In the genomic region with DNA sequence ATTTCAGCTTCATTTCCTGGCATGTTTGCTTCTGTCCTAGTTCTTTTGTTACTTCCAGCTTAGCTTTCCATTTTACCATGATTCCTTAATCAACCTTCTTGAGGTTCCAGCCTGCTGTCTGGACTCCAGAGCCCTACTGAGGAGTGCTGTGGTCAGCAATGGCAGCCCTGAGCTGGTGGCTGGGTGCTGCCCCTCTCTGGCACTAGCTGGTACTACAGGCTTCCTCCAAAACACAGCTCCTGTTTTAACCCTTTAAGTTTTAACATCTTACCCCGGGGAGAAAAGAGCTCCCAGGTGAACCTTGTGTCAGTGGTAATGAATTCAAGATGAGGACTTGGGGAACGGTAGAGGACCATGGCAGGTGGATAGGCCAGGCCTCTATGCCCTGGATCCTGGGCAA, we compare ENCODE assay signal across 14 cellular contexts.
A peak's percentile ranks its signal among the peaks of the same experiment; 100 is the strongest.
DNase-seq lines count a peak whose midpoint lies in the region; ATAC-seq and TF ChIP-seq lines count a peak whose summit lies in the region.
"Had no signal": no experiment of that assay in that cellular context is flagged by ENCODE, and none has a peak within 500 bp of the region (broad histone marks: within the 10 kb centered on the region; RNA-seq: fewer than 3 reads in every experiment).

No MANE protein-coding gene starts in this region.

- CTCF ChIA-PET in CD4-positive, alpha-beta T cell (lab: Charles Lee), result no interaction called here

- no peak for DNase-seq in GM12864 (ENCODE audit: low read depth)
- no peak for DNase-seq in HL-60 (ENCODE audit: low read depth in 1 of 2, low spot score in 1 of 2)
- DNase-seq in SJCRH30, result peak; percentile 9 to 46
- peak in 1 of 3 donors; percentile 13 for DNase-seq in mucosa of descending colon
- no peak for DNase-seq in RKO (ENCODE audit: low spot score)
- no peak for DNase-seq in MG63
- DNase-seq in CD4-positive, alpha-beta T cell, result no peak
- no peak for DNase-seq in activated T-helper 1 cell treated with anti-CD3 and anti-CD28 coated beads, Interleukin-12 subunit alpha, Interleukin-12 subunit beta, Interleukin-2, Interleukin-4 antibody, amounts not matched to agents 30 ng/mL and 10 ng/mL and 1 ng/mL, durations not matched to agents 14 hours and 24 hours and 36 hours (ENCODE audit: low spot score)
- DNase-seq: activated CD4-positive, alpha-beta T cell treated with anti-CD3 and anti-CD28 coated beads for 1 hour; activated naive CD4-positive, alpha-beta T cell treated with Interleukin-2 at 50 U/mL for 16 hours; EL had no signal

- TF ChIP-seq CTCF in GM12864 (IDR thresholded peaks at IDR 0.05; ENCODE audit: low read depth, low read length, missing control alignments) (peak; percentile 32), HL-60 (IDR thresholded peaks at IDR 0.05; ENCODE audit: insufficient read depth, low read length) (peak; percentile 14), mucosa of descending colon (IDR thresholded peaks at IDR 0.05) (no peak)
- TF ChIP-seq CTCF in CD4-positive, alpha-beta T cell (IDR thresholded peaks at IDR 0.05), result no peak

- H3K27me3 ChIP-seq in HL-60 (ENCODE audit: insufficient read depth, poor library complexity, severe bottlenecking) (no peaks in the 10 kb centered on the region), SJCRH30 (no peaks in the 10 kb centered on the region), MG63 (no peaks in the 10 kb centered on the region)
- no peaks in the 10 kb centered on the region for H3K27me3 ChIP-seq in CD4-positive, alpha-beta T cell (ENCODE audit: control insufficient read depth, insufficient read depth, low read length)
- H3K27me3 ChIP-seq: right atrium auricular region had no signal

- H3K9me3 ChIP-seq in SJCRH30 (replicated peaks), result no peaks in the 10 kb centered on the region
- H3K9me3 ChIP-seq in mucosa of descending colon, result no peaks in the 10 kb centered on the region
- no peaks in the 10 kb centered on the region for H3K9me3 ChIP-seq in MG63
- peaks cover 7% of the 10 kb centered on the region for H3K9me3 ChIP-seq in CD4-positive, alpha-beta T cell (ENCODE audit: control insufficient read depth, low read length)
- H3K9me3 ChIP-seq: right atrium auricular region had no signal

- POLR2A ChIA-PET in CD4-positive, alpha-beta T cell (lab: Charles Lee), result no interaction called here

- H3K27ac ChIP-seq in HL-60 (replicated peaks) (no peak overlapping the region), SJCRH30 (no peak overlapping the region)
- H3K27ac ChIP-seq in CD4-positive, alpha-beta T cell (ENCODE audit: low read depth, low read length), result no peak overlapping the region
- H3K27ac ChIP-seq: right atrium auricular region, SK-N-MC had no signal

- no peaks in the 10 kb centered on the region for H3K4me1 ChIP-seq in SJCRH30
- H3K4me1 ChIP-seq in mucosa of descending colon (ENCODE audit: low read depth), result no peaks in the 10 kb centered on the region
- H3K4me1 ChIP-seq: right atrium auricular region had no signal

- no peak overlapping the region for H3K4me3 ChIP-seq in GM12864 (ENCODE audit: low read depth, low read length)
- H3K4me3 ChIP-seq in HL-60 (replicated peaks; ENCODE audit: insufficient read depth, low read length), result no peak overlapping the region
- no peak overlapping the region for H3K4me3 ChIP-seq in SJCRH30
- no peak overlapping the region for H3K4me3 ChIP-seq in mucosa of descending colon
- H3K4me3 ChIP-seq in MG63, result no peak overlapping the region
- H3K4me3 ChIP-seq: right atrium auricular region, SK-N-MC had no signal

- H3K9me3 Mint-ChIP-seq in CD4-positive, alpha-beta T cell, result peaks cover 2% of the 10 kb centered on the region
- H3K9me3 Mint-ChIP-seq in activated T-helper 1 cell treated with anti-CD3 and anti-CD28 coated beads, Interleukin-12 subunit alpha, Interleukin-12 subunit beta, Interleukin-2, Interleukin-4 antibody, amounts not matched to agents 30 ng/mL and 10 ng/mL and 1 ng/mL, durations not matched to agents 14 hours and 24 hours and 36 hours, result peaks cover 18% of the 10 kb centered on the region

- intact Hi-C loops in mucosa of descending colon (cut with DNase I, micrococcal nuclease), result no loop called here
- intact Hi-C loops in CD4-positive, alpha-beta T cell (cut with DNase I, micrococcal nuclease), result no loop called here
- intact Hi-C loops in activated T-helper 1 cell treated with anti-CD3 and anti-CD28 coated beads, Interleukin-12 subunit alpha, Interleukin-12 subunit beta, Interleukin-2, Interleukin-4 antibody, amounts not matched to agents 30 ng/mL and 10 ng/mL and 1 ng/mL, durations not matched to agents 14 hours and 24 hours and 36 hours (cut with micrococcal nuclease), result no loop called here

- no peaks in the 10 kb centered on the region for H3K4me1 Mint-ChIP-seq in CD4-positive, alpha-beta T cell (ENCODE audit: low read depth)
- no peaks in the 10 kb centered on the region for H3K4me1 Mint-ChIP-seq in activated T-helper 1 cell treated with anti-CD3 and anti-CD28 coated beads, Interleukin-12 subunit alpha, Interleukin-12 subunit beta, Interleukin-2, Interleukin-4 antibody, amounts not matched to agents 30 ng/mL and 10 ng/mL and 1 ng/mL, durations not matched to agents 14 hours and 24 hours and 36 hours (ENCODE audit: low read depth)
- H3K4me1 Mint-ChIP-seq: IgD-negative memory B cell had no signal

- H3K36me3 ChIP-seq in SJCRH30, result no peaks in the 10 kb centered on the region
- H3K36me3 ChIP-seq in mucosa of descending colon (ENCODE audit: low read depth), result no peaks in the 10 kb centered on the region
- H3K36me3 ChIP-seq in MG63, result no peaks in the 10 kb centered on the region
- H3K36me3 ChIP-seq: right atrium auricular region had no signal

- H3K27me3 Mint-ChIP-seq in CD4-positive, alpha-beta T cell, result no peaks in the 10 kb centered on the region
- H3K27me3 Mint-ChIP-seq in activated T-helper 1 cell treated with anti-CD3 and anti-CD28 coated beads, Interleukin-12 subunit alpha, Interleukin-12 subunit beta, Interleukin-2, Interleukin-4 antibody, amounts not matched to agents 30 ng/mL and 10 ng/mL and 1 ng/mL, durations not matched to agents 14 hours and 24 hours and 36 hours (ENCODE audit: insufficient read depth), result no peaks in the 10 kb centered on the region
- H3K27me3 Mint-ChIP-seq: IgD-negative memory B cell had no signal

- H3K4me3 Mint-ChIP-seq in CD4-positive, alpha-beta T cell, result no peak overlapping the region
- H3K4me3 Mint-ChIP-seq in activated T-helper 1 cell treated with anti-CD3 and anti-CD28 coated beads, Interleukin-12 subunit alpha, Interleukin-12 subunit beta, Interleukin-2, Interleukin-4 antibody, amounts not matched to agents 30 ng/mL and 10 ng/mL and 1 ng/mL, durations not matched to agents 14 hours and 24 hours and 36 hours, result no peak overlapping the region
- H3K4me3 Mint-ChIP-seq: IgD-negative memory B cell had no signal

- peak; percentile 53 for ATAC-seq in mucosa of descending colon
- no peak for ATAC-seq in CD4-positive, alpha-beta T cell (ENCODE audit: poor library complexity)

- H3K36me3 Mint-ChIP-seq in CD4-positive, alpha-beta T cell (ENCODE audit: low read depth), result no peaks in the 10 kb centered on the region
- H3K36me3 Mint-ChIP-seq in activated T-helper 1 cell treated with anti-CD3 and anti-CD28 coated beads, Interleukin-12 subunit alpha, Interleukin-12 subunit beta, Interleukin-2, Interleukin-4 antibody, amounts not matched to agents 30 ng/mL and 10 ng/mL and 1 ng/mL, durations not matched to agents 14 hours and 24 hours and 36 hours (ENCODE audit: low read depth), result no peaks in the 10 kb centered on the region
- H3K36me3 Mint-ChIP-seq: IgD-negative memory B cell had no signal

- H3K27ac Mint-ChIP-seq in CD4-positive, alpha-beta T cell, result no peak overlapping the region
- H3K27ac Mint-ChIP-seq in activated T-helper 1 cell treated with anti-CD3 and anti-CD28 coated beads, Interleukin-12 subunit alpha, Interleukin-12 subunit beta, Interleukin-2, Interleukin-4 antibody, amounts not matched to agents 30 ng/mL and 10 ng/mL and 1 ng/mL, durations not matched to agents 14 hours and 24 hours and 36 hours, result no peak overlapping the region
- H3K27ac Mint-ChIP-seq: IgD-negative memory B cell had no signal

Comparison
In these comparisons a context has a peak if more than half of its experiments do, and no peak if none do; other contexts are left out.
1. DNase-seq: peak in SJCRH30 (2 of 2); none in GM12864 (single experiment), HL-60 (0 of 2), RKO (single experiment), MG63 (single experiment), CD4-positive, alpha-beta T cell (0 of 10) and activated T-helper 1 cell treated with anti-CD3 and anti-CD28 coated beads, Interleukin-12 subunit alpha, Interleukin-12 subunit beta, Interleukin-2, Interleukin-4 antibody, amounts not matched to agents 30 ng/mL and 10 ng/mL and 1 ng/mL, durations not matched to agents 14 hours and 24 hours and 36 hours (single experiment).
2. CTCF ChIP-seq: peak in GM12864 (single experiment) and HL-60 (single experiment); none in mucosa of descending colon (single experiment) and CD4-positive, alpha-beta T cell (single experiment).